In the genomic region with DNA sequence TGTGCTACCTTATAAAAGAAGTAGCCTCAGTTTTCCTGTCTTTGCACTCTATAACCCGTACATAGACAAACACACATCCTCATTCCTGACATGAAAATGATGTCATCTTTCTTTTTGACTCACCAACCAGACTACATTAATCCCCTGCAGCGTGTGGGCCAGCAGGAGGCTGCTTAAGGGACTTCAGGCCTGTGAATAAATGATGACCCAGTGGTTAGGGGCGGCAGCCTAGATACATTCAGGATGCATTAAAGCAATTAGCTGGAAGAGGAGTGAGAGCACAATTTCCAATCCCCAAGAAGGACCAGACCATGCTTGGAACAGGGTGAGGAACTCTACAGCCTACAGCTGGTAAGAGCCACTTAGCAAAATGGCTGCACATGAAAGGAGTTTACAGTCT, we compare ENCODE assay signal across 9 cellular contexts. TPM values are rescaled to one million over a fixed set of nuclear protein-coding genes. Genes with fewer than 3 reads are reported as not detected.
DNase-seq lines count a peak whose midpoint lies in the region; ATAC-seq and TF ChIP-seq lines count a peak whose summit lies in the region.
"Had no signal": no experiment of that assay in that cellular context is flagged by ENCODE, and none has a peak within 500 bp of the region (broad histone marks: within the 10 kb centered on the region; RNA-seq: fewer than 3 reads in every experiment).

No MANE protein-coding gene starts in this region.

- H3K4me1 Mint-ChIP-seq in effector memory CD8-positive, alpha-beta T cell (ENCODE audit: low read depth in 2 of 2), result no peaks in the 10 kb centered on the region
- H3K4me1 Mint-ChIP-seq in Caco-2 (ENCODE audit: low read depth, unreplicated experiment), result no peaks in the 10 kb centered on the region
- H3K4me1 Mint-ChIP-seq: naive B cell had no signal

- no peak overlapping the region for H3K4ac ChIP-seq in neuronal stem cell (ENCODE audit: low read length)

- H3K14ac ChIP-seq in neuronal stem cell (ENCODE audit: low read length), result no peak overlapping the region

- H3K9me3 ChIP-seq in RWPE2 (ENCODE audit: severe bottlenecking), result no peaks in the 10 kb centered on the region
- no peaks in the 10 kb centered on the region for H3K9me3 ChIP-seq in neuronal stem cell (replicated peaks in 1 of 2; ENCODE audit: control insufficient read depth in 2 of 2, insufficient read depth in 1 of 2, low read depth in 1 of 2, low read length in 2 of 2)
- H3K9me3 ChIP-seq in Caco-2, result no peaks in the 10 kb centered on the region

- no peak overlapping the region for H4K8ac ChIP-seq in neuronal stem cell (ENCODE audit: low read depth, low read length)

- H3K79me1 ChIP-seq in neuronal stem cell (ENCODE audit: low read depth, low read length), result no peaks in the 10 kb centered on the region

- H3K9me3 Mint-ChIP-seq in effector memory CD8-positive, alpha-beta T cell, result no peaks in the 10 kb centered on the region
- H3K9me3 Mint-ChIP-seq in Caco-2 (ENCODE audit: unreplicated experiment), result no peaks in the 10 kb centered on the region
- H3K9me3 Mint-ChIP-seq: naive B cell had no signal

- H3K27me3 Mint-ChIP-seq in effector memory CD8-positive, alpha-beta T cell, result peaks cover 13 to 37% of the 10 kb centered on the region in 2 donors
- H3K27me3 Mint-ChIP-seq in Caco-2 (ENCODE audit: insufficient read depth, unreplicated experiment), result peaks cover 10% of the 10 kb centered on the region

- CTCF ChIA-PET in Caco-2 (lab: Charles Lee), result no interaction called here

- H3K27ac ChIP-seq in RWPE2 (ENCODE audit: poor library complexity, severe bottlenecking) (no peak overlapping the region), neuronal stem cell (replicated peaks; ENCODE audit: low read length) (no peak overlapping the region)

- no peaks in the 10 kb centered on the region for H3K36me3 Mint-ChIP-seq in effector memory CD8-positive, alpha-beta T cell (ENCODE audit: insufficient read depth)
- no peaks in the 10 kb centered on the region for H3K36me3 Mint-ChIP-seq in Caco-2 (ENCODE audit: insufficient read depth, unreplicated experiment)
- H3K36me3 Mint-ChIP-seq: naive B cell had no signal

- H4K91ac ChIP-seq in neuronal stem cell (ENCODE audit: low read depth, low read length, poor library complexity), result no peak overlapping the region

- peak; percentile 70 for ATAC-seq in HG02763 (IDR thresholded peaks at IDR 0.05; ENCODE audit: unreplicated experiment)
- peak; percentile 70 for ATAC-seq in RWPE2 (ENCODE audit: low read depth)
- no peak for ATAC-seq in effector memory CD8-positive, alpha-beta T cell (replicated peaks)

- H3K4me3 ChIP-seq in RWPE2 (ENCODE audit: severe bottlenecking) (no peak overlapping the region), neuronal stem cell (ENCODE audit: low read length in 2 of 2) (no peak overlapping the region), Caco-2 (ENCODE audit: low read depth, low read length) (no peak overlapping the region)

- no peak overlapping the region for H2BK5ac ChIP-seq in neuronal stem cell (ENCODE audit: low read length)

- H3K36me3 ChIP-seq in RWPE2 (ENCODE audit: low read depth) (no peaks in the 10 kb centered on the region), neuronal stem cell (replicated peaks in 1 of 2; ENCODE audit: control insufficient read depth in 2 of 2, insufficient read depth in 2 of 2, low read length in 2 of 2) (no peaks in the 10 kb centered on the region), Caco-2 (ENCODE audit: control insufficient read depth, insufficient read depth, low read length) (no peaks in the 10 kb centered on the region)

- no peak overlapping the region for H2BK120ac ChIP-seq in neuronal stem cell (ENCODE audit: low read depth, low read length)

- no peak overlapping the region for H3K23ac ChIP-seq in neuronal stem cell (ENCODE audit: low read depth, low read length, poor library complexity)

- intact Hi-C loops in Caco-2 (cut with micrococcal nuclease; ENCODE audit: unreplicated experiment), result no loop called here
- intact Hi-C loops in cardiac septum (cut with DNase I), result no loop called here

- H3K4me1 ChIP-seq in RWPE2 (ENCODE audit: insufficient read depth, poor library complexity, severe bottlenecking) (peaks cover 33% of the 10 kb centered on the region), neuronal stem cell (ENCODE audit: control insufficient read depth in 2 of 2, insufficient read depth in 1 of 2, low read depth in 1 of 2, low read length in 2 of 2) (peaks cover 34 to 45% of the 10 kb centered on the region in 2 donors), Caco-2 (no peaks in the 10 kb centered on the region)

- BruUV-seq in Caco-2 (replicated peaks; lab: Mats Ljungman, UMichigan), result no TSS peak

- H3K18ac ChIP-seq in neuronal stem cell (ENCODE audit: low read length), result no peak overlapping the region

- H2BK12ac ChIP-seq in neuronal stem cell (ENCODE audit: low read length), result no peak overlapping the region

- no peak overlapping the region for H3K4me3 Mint-ChIP-seq in effector memory CD8-positive, alpha-beta T cell
- H3K4me3 Mint-ChIP-seq in Caco-2 (ENCODE audit: unreplicated experiment), result no peak overlapping the region
- H3K4me3 Mint-ChIP-seq: naive B cell had no signal

- no peak overlapping the region for H2AK5ac ChIP-seq in neuronal stem cell (ENCODE audit: low read depth, low read length)

- peak overlapping the region; percentile 1 for H2AFZ ChIP-seq in neuronal stem cell (ENCODE audit: low read length)

- POLR2A ChIA-PET in Caco-2 (lab: Charles Lee), result no interaction called here

- H3K27me3 ChIP-seq in RWPE2 (ENCODE audit: insufficient read depth, poor library complexity, severe bottlenecking), result no peaks in the 10 kb centered on the region
- no peaks in the 10 kb centered on the region for H3K27me3 ChIP-seq in neuronal stem cell (ENCODE audit: control insufficient read depth in 3 of 3, insufficient read depth in 3 of 3, low read depth in 1 of 3, low read length in 3 of 3)
- no peaks in the 10 kb centered on the region for H3K27me3 ChIP-seq in Caco-2 (replicated peaks; ENCODE audit: control insufficient read depth, insufficient read depth, low read length)

- peak overlapping the region; percentile 5 for H3K9ac ChIP-seq in neuronal stem cell (ENCODE audit: low read depth, low read length, poor library complexity)

- DNase-seq in activated T-cell treated with anti-CD3 and anti-CD28 coated beads for 48 hours (ENCODE audit: low read depth) (peak; percentile 34), RWPE2 (ENCODE audit: low spot score) (no peak), neuronal stem cell (ENCODE audit: low spot score) (no peak), Caco-2 (no peak), cardiac septum (ENCODE audit: low spot score) (no peak)
- DNase-seq in activated T-cell treated with anti-CD3 and anti-CD28 coated beads, Interleukin-2, amount 50 U/mL, for 1 hour, result no peak
- no peak for DNase-seq in effector memory CD8-positive, alpha-beta T cell
- DNase-seq: naive B cell had no signal

- TF ChIP-seq CTCF in RWPE2 (IDR thresholded peaks at IDR 0.05; ENCODE audit: poor library complexity, severe bottlenecking), result no peak
- TF ChIP-seq CTCF in Caco-2 (IDR thresholded peaks at IDR 0.05; ENCODE audit: insufficient read depth in 1 of 2, low read depth in 1 of 2, low read length in 1 of 2, severe bottlenecking in 1 of 2, unreplicated experiment in 1 of 2), result no peak

- no CpG with 5 or more reads among the region's 3 CpGs for WGBS in neuronal stem cell (ENCODE audit: extremely low coverage in 2 of 2, insufficient read length in 2 of 2, insufficient replicate concordance in 1 of 2), 2 donors

- no peak overlapping the region for H3K27ac Mint-ChIP-seq in effector memory CD8-positive, alpha-beta T cell
- H3K27ac Mint-ChIP-seq in Caco-2 (ENCODE audit: unreplicated experiment), result no peak overlapping the region
- H3K27ac Mint-ChIP-seq: naive B cell had no signal

- no peak overlapping the region for H3K4me2 ChIP-seq in neuronal stem cell (ENCODE audit: insufficient read depth, low read length, poor library complexity, severe bottlenecking)

- H2BK15ac ChIP-seq in neuronal stem cell (ENCODE audit: low read length), result no peak overlapping the region

RNA-seq across cellular contexts. Expression of gene KLF7, which starts 57.3 kb away (rescaled TPM):
- 10.9 TPM for polyA plus RNA-seq in neuronal stem cell (2013, experiment 1 of 2)
- polyA plus RNA-seq in neuronal stem cell (2013, experiment 2 of 2), result 12.5 TPM
- total RNA-seq in Caco-2 (2022) (0.36 and 1.2 TPM in 2 replicates), cardiac septum (34.4 TPM)

Comparison
In these comparisons a context has a peak if more than half of its experiments do, and no peak if none do; other contexts are left out.
1. RNA of gene KLF7, which starts 57.3 kb away (total RNA-seq): 34.4 TPM in cardiac septum (single experiment); 0.36 to 1.2 TPM in Caco-2; every median in the first group is over 10 times any median in the second.